19 cellular contexts compared by ENCODE assay signal in the genomic region with DNA sequence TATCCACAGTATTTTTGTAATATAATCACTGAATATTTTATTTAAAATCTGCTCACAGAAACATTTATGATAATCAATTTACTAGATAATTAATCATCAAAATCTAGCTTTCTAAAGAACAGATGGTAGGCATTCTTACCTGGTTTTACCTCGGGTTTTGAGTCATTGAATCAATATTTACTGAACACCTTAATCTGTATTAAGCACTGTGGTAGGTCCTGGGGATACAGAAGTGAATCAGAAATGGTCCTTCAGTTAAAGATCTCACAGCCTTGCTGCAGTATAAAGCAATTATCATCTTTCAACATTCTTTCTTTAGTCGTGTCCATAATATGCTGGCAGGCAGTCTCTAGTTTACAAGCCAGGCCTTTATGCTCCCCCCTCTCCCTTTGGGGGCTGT. TPM values are rescaled to one million over a fixed set of nuclear protein-coding genes. Genes with fewer than 3 reads are reported as not detected.
DNase-seq lines count a peak whose midpoint lies in the region; TF ChIP-seq lines count a peak whose summit lies in the region.
"Had no signal": no experiment of that assay in that cellular context is flagged by ENCODE, and none has a peak within 500 bp of the region (broad histone marks: within the 10 kb centered on the region; RNA-seq: fewer than 3 reads in every experiment).

No MANE protein-coding gene starts in this region.

- H3K27me3 ChIP-seq in tibial nerve, result no peaks in the 10 kb centered on the region
- H3K27me3 ChIP-seq: MG63 had no signal

- 46 to 62% methylated on average over 2 of the region's 2 CpGs for WGBS in tibial nerve, 2 donors

- no peak for TF ChIP-seq POLR2A in tibial nerve (IDR thresholded peaks at IDR 0.05)

- H3K4me1 ChIP-seq in tibial nerve, result no peaks in the 10 kb centered on the region
- H3K4me1 ChIP-seq: A549, HAP-1 had no signal

- no peak for TF ChIP-seq CTCF in C4-2B (conservative IDR thresholded peaks at IDR 0.05)
- no peak for TF ChIP-seq CTCF in LNCaP clone FGC (IDR thresholded peaks at IDR 0.05; ENCODE audit: control insufficient read depth, extremely low read depth, insufficient read depth)
- no peak for TF ChIP-seq CTCF in tibial nerve (IDR thresholded peaks at IDR 0.05)

- H3K9me3 ChIP-seq in tibial nerve, result peaks cover 0 to 3% (median 0%) of the 10 kb centered on the region in 4 donors
- H3K9me3 ChIP-seq: A549, HAP-1, MG63 had no signal

- no peak for TF ChIP-seq EP300 in tibial nerve (IDR thresholded peaks at IDR 0.05)

- H3K36me3 ChIP-seq in tibial nerve, result no peaks in the 10 kb centered on the region
- H3K36me3 ChIP-seq: HAP-1, MG63 had no signal

- no peak overlapping the region for H3K4me3 ChIP-seq in LNCaP clone FGC (ENCODE audit: low read depth, low read length)
- H3K4me3 ChIP-seq in tibial nerve, result no peak overlapping the region
- H3K4me3 ChIP-seq: A549, HAP-1, MG63 had no signal

- H3K27ac ChIP-seq in C4-2B, result peak overlapping the region; percentile 45; the same call in 1 of the 2 replicates
- H3K27ac ChIP-seq in epithelial cell of prostate, result no peak overlapping the region
- no peak overlapping the region for H3K27ac ChIP-seq in tibial nerve
- H3K27ac ChIP-seq: A549 had no signal

- peak; percentile 54 for DNase-seq in LNCaP clone FGC (ENCODE audit: low read depth)
- DNase-seq in NCI-H774 (lab: John Stamatoyannopoulos, UW), result peak; percentile 75
- peak; percentile 0 for DNase-seq in epithelial cell of prostate (ENCODE audit: low read depth, low spot score)
- DNase-seq in activated effector memory CD4-positive, alpha-beta T cell treated with Interleukin-2 at 50 U/mL for 16 hours, result no peak
- DNase-seq in activated CD4-positive, CD25-positive, alpha-beta regulatory T cell (lab: John Stamatoyannopoulos, UW), result no peak
- no peak for DNase-seq in tibial nerve (ENCODE audit: low spot score in 2 of 2)
- DNase-seq: CD8-positive, alpha-beta T cell; DND-41; IMR-90; MG63; NCI-H1092; NCI-H1694 treated with DMSO at 0.1 percent for 48 hours; NCI-H2227 treated with DMSO at 0.1 percent for 48 hours; NCI-H526; RPMI8226 had no signal

RNA-seq across cellular contexts. Expression of a gene that starts 2.0 kb away (rescaled TPM):
- total RNA-seq in tibial nerve, result not detected
- total RNA-seq: CD8-positive, alpha-beta T cell; G401; IMR-90 had no signal

Comparison
In these comparisons a context has a peak if more than half of its experiments do, and no peak if none do; other contexts are left out.
1. DNase-seq: peak in LNCaP clone FGC (single experiment), NCI-H774 (single experiment) and epithelial cell of prostate (single experiment); none in activated effector memory CD4-positive, alpha-beta T cell treated with Interleukin-2 at 50 U/mL for 16 hours (single experiment), activated CD4-positive, CD25-positive, alpha-beta regulatory T cell (0 of 4) and tibial nerve (0 of 2).